In the genomic region with DNA sequence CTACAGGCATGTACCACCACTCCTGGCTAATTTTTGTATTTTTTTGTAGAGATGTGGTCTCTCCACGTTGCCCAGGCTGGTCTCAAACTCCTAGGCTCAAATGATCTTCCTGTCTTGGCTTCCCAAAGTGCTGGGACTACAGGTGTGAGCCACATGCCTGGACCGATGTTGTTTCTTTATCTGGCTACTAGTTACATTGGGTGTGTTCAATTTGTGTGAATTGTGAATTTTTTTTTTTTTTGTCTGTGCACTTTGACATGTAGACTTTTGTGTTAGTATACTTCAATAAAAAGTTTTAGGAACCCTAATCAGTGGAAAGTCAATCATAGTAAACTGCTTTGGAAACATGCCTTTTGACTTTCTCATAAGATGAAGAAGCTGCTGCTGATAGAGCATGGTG, we compare ENCODE assay signal across 21 cellular contexts. TPM values are rescaled to one million over a fixed set of nuclear protein-coding genes. Genes with fewer than 3 reads are reported as not detected.
DNase-seq lines count a peak whose midpoint lies in the region; ATAC-seq and TF ChIP-seq lines count a peak whose summit lies in the region.
"Had no signal": no experiment of that assay in that cellular context is flagged by ENCODE, and none has a peak within 500 bp of the region (broad histone marks: within the 10 kb centered on the region; RNA-seq: fewer than 3 reads in every experiment).

No MANE protein-coding gene starts in this region.

- H3K36me3 Mint-ChIP-seq in activated T-cell treated with anti-CD3 and anti-CD28 coated beads, Interleukin-2, amount 50 U/mL, for 24 hours (ENCODE audit: low read depth) = peaks cover 95% of the 10 kb centered on the region
- peaks cover 50% of the 10 kb centered on the region for H3K36me3 Mint-ChIP-seq in activated T-cell treated with anti-CD3 and anti-CD28 coated beads, Interleukin-2, amount 50 U/mL, for 4 hours (ENCODE audit: insufficient read depth)
- H3K36me3 Mint-ChIP-seq in MCF 10A (ENCODE audit: insufficient read depth, unreplicated experiment) = peaks cover 77% of the 10 kb centered on the region

- H3K4me3 Mint-ChIP-seq in activated T-cell treated with anti-CD3 and anti-CD28 coated beads, Interleukin-2, amount 50 U/mL, for 24 hours = no peak overlapping the region
- H3K4me3 Mint-ChIP-seq in activated T-cell treated with anti-CD3 and anti-CD28 coated beads, Interleukin-2, amount 50 U/mL, for 4 hours = no peak overlapping the region
- no peak overlapping the region for H3K4me3 Mint-ChIP-seq in MCF 10A (ENCODE audit: unreplicated experiment)
- H3K4me3 Mint-ChIP-seq: B cell; CD4-positive, CD25-positive, alpha-beta regulatory T cell; CD8-positive, alpha-beta memory T cell had no signal

- H3K9me3 ChIP-seq in breast epithelium = no peaks in the 10 kb centered on the region
- no peaks in the 10 kb centered on the region for H3K9me3 ChIP-seq in mucosa of descending colon
- H3K9me3 ChIP-seq in left lung = no peaks in the 10 kb centered on the region
- H3K9me3 ChIP-seq: BLaER1 had no signal

- no peaks in the 10 kb centered on the region for H3K27me3 ChIP-seq in breast epithelium
- no peaks in the 10 kb centered on the region for H3K27me3 ChIP-seq in left lung
- H3K27me3 ChIP-seq: BLaER1 had no signal

- H3K27me3 Mint-ChIP-seq in activated T-cell treated with anti-CD3 and anti-CD28 coated beads, Interleukin-2, amount 50 U/mL, for 24 hours = no peaks in the 10 kb centered on the region
- H3K27me3 Mint-ChIP-seq in activated T-cell treated with anti-CD3 and anti-CD28 coated beads, Interleukin-2, amount 50 U/mL, for 4 hours (ENCODE audit: low read depth) = no peaks in the 10 kb centered on the region
- H3K27me3 Mint-ChIP-seq in MCF 10A (ENCODE audit: insufficient read depth, unreplicated experiment) = no peaks in the 10 kb centered on the region
- H3K27me3 Mint-ChIP-seq: B cell; CD4-positive, CD25-positive, alpha-beta regulatory T cell; CD8-positive, alpha-beta memory T cell had no signal

- no peaks in the 10 kb centered on the region for H3K9me3 Mint-ChIP-seq in activated T-cell treated with anti-CD3 and anti-CD28 coated beads, Interleukin-2, amount 50 U/mL, for 24 hours
- H3K9me3 Mint-ChIP-seq in activated T-cell treated with anti-CD3 and anti-CD28 coated beads, Interleukin-2, amount 50 U/mL, for 4 hours = no peaks in the 10 kb centered on the region
- no peaks in the 10 kb centered on the region for H3K9me3 Mint-ChIP-seq in MCF 10A (ENCODE audit: unreplicated experiment)
- H3K9me3 Mint-ChIP-seq: CD4-positive, CD25-positive, alpha-beta regulatory T cell; CD8-positive, alpha-beta memory T cell had no signal

- no TSS peak for BruUV-seq in MCF 10A (replicated peaks; lab: Mats Ljungman, UMichigan)

- no peak for DNase-seq in activated T-cell treated with anti-CD3 and anti-CD28 coated beads, Interleukin-2, amount 50 U/mL, for 24 hours
- DNase-seq in activated T-cell treated with anti-CD3 and anti-CD28 coated beads, Interleukin-2, amount 50 U/mL, for 4 hours = no peak
- DNase-seq in MCF 10A (ENCODE audit: unreplicated experiment) (no peak), breast epithelium (ENCODE audit: low spot score in 2 of 2) (no peak), mucosa of descending colon (no peak), left lung (no peak), SW 1271 (lab: John Stamatoyannopoulos, UW) (no peak)
- DNase-seq: CD4-positive, CD25-positive, alpha-beta regulatory T cell; CD8-positive, alpha-beta memory T cell; DMS 273 treated with DMSO at 0.1 percent for 48 hours; DMS79; EL; GDM1; GM23248; H7; HCEC 1CT had no signal

- no peak for TF ChIP-seq POLR2A in breast epithelium (IDR thresholded peaks at IDR 0.05)

- H3K4me1 Mint-ChIP-seq in activated T-cell treated with anti-CD3 and anti-CD28 coated beads, Interleukin-2, amount 50 U/mL, for 24 hours (ENCODE audit: low read depth) = peaks cover 7% of the 10 kb centered on the region
- H3K4me1 Mint-ChIP-seq in activated T-cell treated with anti-CD3 and anti-CD28 coated beads, Interleukin-2, amount 50 U/mL, for 4 hours (ENCODE audit: low read depth) = no peaks in the 10 kb centered on the region
- peaks cover 4% of the 10 kb centered on the region for H3K4me1 Mint-ChIP-seq in MCF 10A (ENCODE audit: insufficient read depth, unreplicated experiment)
- H3K4me1 Mint-ChIP-seq: B cell; CD8-positive, alpha-beta memory T cell had no signal

- H3K4me3 ChIP-seq in breast epithelium = no peak overlapping the region
- H3K4me3 ChIP-seq in mucosa of descending colon = no peak overlapping the region
- no peak overlapping the region for H3K4me3 ChIP-seq in left lung
- H3K4me3 ChIP-seq: BLaER1, GM12878, GM23248 had no signal

- CTCF ChIA-PET in MCF 10A (lab: Yijun Ruan, JAX) = interaction anchor here (1.0 to 2.1 kb wide), 4 partner anchors 9 to 222 kb away, joined by 3 to 9 read pairs (median 4); no protein-coding TSS in a partner anchor

- peak overlapping the region; percentile 3 for H3K27ac Mint-ChIP-seq in activated T-cell treated with anti-CD3 and anti-CD28 coated beads, Interleukin-2, amount 50 U/mL, for 24 hours
- peak overlapping the region; percentile 13 for H3K27ac Mint-ChIP-seq in MCF 10A (ENCODE audit: low read depth, unreplicated experiment)
- H3K27ac Mint-ChIP-seq: B cell had no signal

- intact Hi-C loops in MCF 10A (cut with micrococcal nuclease) = no loop called here
- intact Hi-C loops in breast epithelium (cut with DNase I; ENCODE audit: low total_unique reads) = loop anchor here (10.0 kb wide), 1 partner anchor 258 kb away; no protein-coding TSS in a partner anchor
- intact Hi-C loops in mucosa of descending colon (cut with DNase I, micrococcal nuclease) = no loop called here
- intact Hi-C loops in left lung (cut with DNase I) = no loop called here

- peaks cover 6% of the 10 kb centered on the region for H3K36me3 ChIP-seq in breast epithelium
- H3K36me3 ChIP-seq in mucosa of descending colon (ENCODE audit: low read depth) = no peaks in the 10 kb centered on the region
- peaks cover 0 to 84% of the 10 kb centered on the region in 2 donors for H3K36me3 ChIP-seq in left lung

- no peak for TF ChIP-seq CTCF in MCF 10A (IDR thresholded peaks at IDR 0.05; ENCODE audit: unreplicated experiment)
- TF ChIP-seq CTCF in breast epithelium (IDR thresholded peaks at IDR 0.05) = no peak
- TF ChIP-seq CTCF in mucosa of descending colon (IDR thresholded peaks at IDR 0.05) = no peak
- TF ChIP-seq CTCF in left lung (IDR thresholded peaks at IDR 0.05) = no peak

- H3K4me1 ChIP-seq in breast epithelium (no peaks in the 10 kb centered on the region), mucosa of descending colon (ENCODE audit: low read depth) (peaks cover 15% of the 10 kb centered on the region), left lung (no peaks in the 10 kb centered on the region)
- H3K4me1 ChIP-seq: BLaER1 had no signal

- H3K27ac ChIP-seq in breast epithelium (no peak overlapping the region), left lung (no peak overlapping the region)
- H3K27ac ChIP-seq: 22Rv1, BLaER1, C4-2B, GM23248 had no signal

- no peak for ATAC-seq in activated T-cell treated with anti-CD3 and anti-CD28 coated beads, Interleukin-2, amount 50 U/mL, for 4 hours
- ATAC-seq in mucosa of descending colon (peak; percentile 70), left lung (no peak)
- ATAC-seq: GM12878 had no signal

- POLR2A ChIA-PET in MCF 10A (lab: Yijun Ruan, JAX) = interaction anchor here (1.1 kb wide), 1 partner anchor 8 kb away, joined by 3 read pairs; no protein-coding TSS in a partner anchor

RNA-seq across cellular contexts. Expression of a gene that starts 24.0 kb away (rescaled TPM):
- total RNA-seq in activated T-cell treated with anti-CD3 and anti-CD28 coated beads, Interleukin-2, amount 50 U/mL, for 4 hours = not detected
- total RNA-seq in MCF 10A (2022) (not detected in 2 replicates), breast epithelium (not detected), mucosa of descending colon (1 to 10 TPM; 2.6 to 3.0 (median 2.7) TPM), left lung (under 1 TPM; 0.13 to 0.61 TPM)
- total RNA-seq: B cell; CD4-positive, CD25-positive, alpha-beta regulatory T cell; CD8-positive, alpha-beta memory T cell; GM12878; GM23248; H7 had no signal
